9 cellular contexts compared by ENCODE assay signal in the genomic region with DNA sequence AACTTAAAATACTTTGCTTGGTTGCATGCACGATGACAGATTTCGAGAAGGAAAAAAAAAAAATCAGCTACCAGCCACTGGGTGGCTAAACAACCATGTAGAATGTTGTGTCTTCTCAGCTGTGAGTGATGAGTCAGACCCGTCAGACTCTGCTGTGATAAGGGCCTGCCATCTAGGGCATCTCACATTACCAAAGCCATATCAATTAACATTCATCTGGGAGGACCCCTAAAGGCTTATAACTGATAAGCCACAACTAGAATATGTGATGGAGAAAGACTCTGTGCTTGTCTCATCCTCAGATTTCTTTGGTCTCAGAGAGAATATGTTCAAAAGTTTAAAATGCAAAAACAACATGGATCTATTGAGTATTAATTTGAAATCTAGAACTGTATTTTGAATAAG.
DNase-seq lines count a peak whose midpoint lies in the region; ATAC-seq and TF ChIP-seq lines count a peak whose summit lies in the region.
"Had no signal": no experiment of that assay in that cellular context is flagged by ENCODE, and none has a peak within 500 bp of the region (broad histone marks: within the 10 kb centered on the region; RNA-seq: fewer than 3 reads in every experiment).

No MANE protein-coding gene starts in this region.

- no peak for TF ChIP-seq POLR2A in ovary (IDR thresholded peaks at IDR 0.05)

- no peak overlapping the region for H3K27ac ChIP-seq in RWPE2 (ENCODE audit: poor library complexity, severe bottlenecking)
- H3K27ac ChIP-seq in hepatocyte = no peak overlapping the region
- H3K27ac ChIP-seq in ovary = no peak overlapping the region
- H3K27ac ChIP-seq: neural progenitor cell had no signal

- no peaks in the 10 kb centered on the region for H3K36me3 ChIP-seq in RWPE2 (ENCODE audit: low read depth)
- no peaks in the 10 kb centered on the region for H3K36me3 ChIP-seq in hepatocyte (replicated peaks; ENCODE audit: insufficient read depth, low read depth)
- no peaks in the 10 kb centered on the region for H3K36me3 ChIP-seq in ovary
- H3K36me3 ChIP-seq: neural progenitor cell had no signal

- CTCF ChIA-PET in activated CD4-positive, alpha-beta T cell treated with anti-CD3 and anti-CD28 coated beads for 36 hours (lab: Charles Lee) = no interaction called here

- no peak overlapping the region for H3K27ac Mint-ChIP-seq in activated CD4-positive, alpha-beta T cell treated with anti-CD3 and anti-CD28 coated beads for 36 hours
- H3K27ac Mint-ChIP-seq: neural progenitor cell had no signal

- intact Hi-C loops in ovary (cut with DNase I) = no loop called here
- intact Hi-C loops in activated CD4-positive, alpha-beta T cell treated with anti-CD3 and anti-CD28 coated beads for 36 hours (cut with DNase I, micrococcal nuclease) = no loop called here

- peaks cover 5% of the 10 kb centered on the region for H3K4me1 ChIP-seq in RWPE2 (ENCODE audit: insufficient read depth, poor library complexity, severe bottlenecking)
- no peaks in the 10 kb centered on the region for H3K4me1 ChIP-seq in hepatocyte (ENCODE audit: insufficient read depth)
- H3K4me1 ChIP-seq in ovary (ENCODE audit: insufficient read depth) = no peaks in the 10 kb centered on the region

- no peak for TF ChIP-seq EP300 in ovary (IDR thresholded peaks at IDR 0.05)

- H3K27me3 Mint-ChIP-seq in activated CD4-positive, alpha-beta T cell treated with anti-CD3 and anti-CD28 coated beads for 36 hours = no peaks in the 10 kb centered on the region

- 34% methylated on average over 3 of the region's 3 CpGs for WGBS in hepatocyte (ENCODE audit: low lambda C conversion rate, missing lambda C conversion rate)
- WGBS in ovary, 3 donors = 39 to 51% (median 45%) methylated on average over 3 of the region's 3 CpGs

- peaks cover 6% of the 10 kb centered on the region for H3K9me3 Mint-ChIP-seq in activated CD4-positive, alpha-beta T cell treated with anti-CD3 and anti-CD28 coated beads for 36 hours (ENCODE audit: low read depth)
- H3K9me3 Mint-ChIP-seq: neural progenitor cell had no signal

- peak; percentile 88 for ATAC-seq in RWPE2 (ENCODE audit: low read depth)
- no peak for ATAC-seq in activated CD4-positive, alpha-beta T cell treated with anti-CD3 and anti-CD28 coated beads for 36 hours

- H3K4me3 ChIP-seq in RWPE2 (ENCODE audit: severe bottlenecking) (no peak overlapping the region), hepatocyte (no peak overlapping the region), ovary (no peak overlapping the region)
- H3K4me3 ChIP-seq: neural progenitor cell had no signal

- peak; percentile 66 for TF ChIP-seq CTCF in RWPE2 (IDR thresholded peaks at IDR 0.05; ENCODE audit: poor library complexity, severe bottlenecking)
- TF ChIP-seq CTCF in hepatocyte (IDR thresholded peaks at IDR 0.05; ENCODE audit: poor library complexity) = peak; percentile 29
- TF ChIP-seq CTCF in ovary (IDR thresholded peaks at IDR 0.05) = no peak

- no peak overlapping the region for H3K4me3 Mint-ChIP-seq in activated CD4-positive, alpha-beta T cell treated with anti-CD3 and anti-CD28 coated beads for 36 hours
- H3K4me3 Mint-ChIP-seq: neural progenitor cell had no signal

- no peaks in the 10 kb centered on the region for H3K36me3 Mint-ChIP-seq in activated CD4-positive, alpha-beta T cell treated with anti-CD3 and anti-CD28 coated beads for 36 hours (ENCODE audit: low read depth)
- H3K36me3 Mint-ChIP-seq: neural progenitor cell had no signal

- H3K27me3 ChIP-seq in RWPE2 (ENCODE audit: insufficient read depth, poor library complexity, severe bottlenecking) (no peaks in the 10 kb centered on the region), hepatocyte (no peaks in the 10 kb centered on the region), ovary (no peaks in the 10 kb centered on the region)
- H3K27me3 ChIP-seq: neural progenitor cell had no signal

- H3K9me3 ChIP-seq in RWPE2 (ENCODE audit: severe bottlenecking) (no peaks in the 10 kb centered on the region), hepatocyte (ENCODE audit: low read depth) (no peaks in the 10 kb centered on the region), ovary (peaks cover 0 to 4% of the 10 kb centered on the region in 2 donors)

- POLR2A ChIA-PET in activated CD4-positive, alpha-beta T cell treated with anti-CD3 and anti-CD28 coated beads for 36 hours (lab: Charles Lee) = no interaction called here

- no peaks in the 10 kb centered on the region for H3K79me2 ChIP-seq in hepatocyte

- DNase-seq in COLO829 (ENCODE audit: low spot score) (peak; percentile 11), HUDEP-2 (lab: John Stamatoyannopoulos, UW; ENCODE audit: unreplicated experiment in 76 of 76) (peak in 71 of 76 experiments; percentile 6 to 88 (median 66)), RWPE2 (ENCODE audit: low spot score) (no peak), hepatocyte (ENCODE audit: low spot score) (peak; percentile 49), ovary (no peak), NOMO-1 treated with DMSO at 0.1 percent for 48 hours (lab: John Stamatoyannopoulos, UW; ENCODE audit: unreplicated experiment) (no peak)
- DNase-seq in activated CD4-positive, alpha-beta T cell treated with anti-CD3 and anti-CD28 coated beads for 36 hours = no peak
- no peak for DNase-seq in effector CD8-positive, alpha-beta T cell (lab: John Stamatoyannopoulos, UW)

- no peaks in the 10 kb centered on the region for H4K20me1 ChIP-seq in hepatocyte (ENCODE audit: insufficient read depth, poor library complexity, severe bottlenecking)

- no peaks in the 10 kb centered on the region for H3K9me2 ChIP-seq in hepatocyte (replicated peaks; ENCODE audit: insufficient read depth)

- H3K4me1 Mint-ChIP-seq in activated CD4-positive, alpha-beta T cell treated with anti-CD3 and anti-CD28 coated beads for 36 hours = no peaks in the 10 kb centered on the region
- H3K4me1 Mint-ChIP-seq: neural progenitor cell had no signal

- no peak overlapping the region for H2AFZ ChIP-seq in hepatocyte
- H2AFZ ChIP-seq: neural progenitor cell had no signal

- H3K4me2 ChIP-seq in hepatocyte = no peak overlapping the region
- H3K4me2 ChIP-seq: neural progenitor cell had no signal

Comparison
In these comparisons a context has a peak if more than half of its experiments do, and no peak if none do; other contexts are left out.
1. DNase-seq: peak in COLO829 (single experiment), HUDEP-2 (71 of 76) and hepatocyte (single experiment); none in RWPE2 (single experiment), ovary (0 of 5), NOMO-1 treated with DMSO at 0.1 percent for 48 hours (single experiment), activated CD4-positive, alpha-beta T cell treated with anti-CD3 and anti-CD28 coated beads for 36 hours (single experiment) and effector CD8-positive, alpha-beta T cell (single experiment).
2. CTCF ChIP-seq: peak in RWPE2 (single experiment) and hepatocyte (single experiment); none in ovary (0 of 3).